ENCODE assay signal across 15 cellular contexts in genomic region chr2:240990726-240991377, GRCh38. TPM values are rescaled to one million over a fixed set of nuclear protein-coding genes. Genes with fewer than 3 reads are reported as not detected.
DNase-seq lines count a peak whose midpoint lies in the region; TF ChIP-seq lines count a peak whose summit lies in the region.
"Had no signal": no experiment of that assay in that cellular context is flagged by ENCODE, and none has a peak within 500 bp of the region (broad histone marks: within the 10 kb centered on the region; RNA-seq: fewer than 3 reads in every experiment).

No MANE protein-coding gene starts in this region.

- H3K4me3 Mint-ChIP-seq in type B pancreatic cell = no peak overlapping the region
- H3K4me3 Mint-ChIP-seq: stimulated activated naive CD8-positive, alpha-beta T cell treated with anti-CD3 and anti-CD28 coated beads, Interleukin-15, Interleukin-2, amounts not matched to agents 100 ng/mL and 50 ng/mL, for 24 hours had no signal

- H3K4me1 Mint-ChIP-seq in type B pancreatic cell (ENCODE audit: unreplicated experiment) = peaks cover 10% of the 10 kb centered on the region

- peaks cover 20 to 82% (median 52%) of the 10 kb centered on the region in 3 donors for H3K4me1 ChIP-seq in esophagus squamous epithelium
- H3K4me1 ChIP-seq in ovary (ENCODE audit: insufficient read depth) = peaks cover 31% of the 10 kb centered on the region

- no peaks in the 10 kb centered on the region for H3K36me3 ChIP-seq in esophagus squamous epithelium
- no peaks in the 10 kb centered on the region for H3K36me3 ChIP-seq in ovary

- TF ChIP-seq EP300 in ovary (IDR thresholded peaks at IDR 0.05) = no peak

- H3K4me3 ChIP-seq in esophagus squamous epithelium (no peak overlapping the region), ovary (no peak overlapping the region)

- H3K27me3 ChIP-seq in esophagus squamous epithelium (peaks cover 0 to 11% (median 0%) of the 10 kb centered on the region in 4 donors), ovary (no peaks in the 10 kb centered on the region)

- WGBS in esophagus squamous epithelium, 2 donors = 83 to 100% methylated on average over 1 to 2 of the region's 13 CpGs
- 94 to 99% (median 96%) methylated on average over 11 to 13 of the region's 13 CpGs for WGBS in ovary, 3 donors

- no peaks in the 10 kb centered on the region for H3K9me3 Mint-ChIP-seq in type B pancreatic cell
- H3K9me3 Mint-ChIP-seq: HFFc6; stimulated activated naive CD8-positive, alpha-beta T cell treated with anti-CD3 and anti-CD28 coated beads, Interleukin-15, Interleukin-2, amounts not matched to agents 100 ng/mL and 50 ng/mL, for 24 hours had no signal

- H3K9me3 ChIP-seq in esophagus squamous epithelium (peaks cover 0 to 9% (median 0%) of the 10 kb centered on the region in 3 donors), ovary (peaks cover 0 to 3% of the 10 kb centered on the region in 2 donors)

- H3K27me3 Mint-ChIP-seq in type B pancreatic cell = no peaks in the 10 kb centered on the region
- H3K27me3 Mint-ChIP-seq: stimulated activated naive CD8-positive, alpha-beta T cell treated with anti-CD3 and anti-CD28 coated beads, Interleukin-15, Interleukin-2, amounts not matched to agents 100 ng/mL and 50 ng/mL, for 24 hours had no signal

- no peak for TF ChIP-seq CTCF in esophagus squamous epithelium (IDR thresholded peaks at IDR 0.05)
- no peak for TF ChIP-seq CTCF in ovary (IDR thresholded peaks at IDR 0.05)
- no peak for TF ChIP-seq CTCF in type B pancreatic cell (conservative IDR thresholded peaks at IDR 0.05)

- TF ChIP-seq POLR2A in esophagus squamous epithelium (IDR thresholded peaks at IDR 0.05) (no peak), ovary (IDR thresholded peaks at IDR 0.05) (no peak)

- peak; percentile 53 for DNase-seq in DMS53 (lab: John Stamatoyannopoulos, UW)
- DNase-seq in DMS53 treated with DMSO at 0.1 percent for 48 hours (lab: John Stamatoyannopoulos, UW; ENCODE audit: unreplicated experiment) = no peak
- no peak for DNase-seq in esophagus squamous epithelium (lab: John Stamatoyannopoulos, UW)
- peak in 4 of 5 donors; percentile 16 to 24 (median 19) for DNase-seq in ovary
- peak; percentile 64 for DNase-seq in type B pancreatic cell (ENCODE audit: extremely low spot score, unreplicated experiment)
- no peak for DNase-seq in AG08395 (ENCODE audit: low spot score)
- no peak for DNase-seq in NCI-H1417 treated with DMSO at 0.1 percent for 48 hours (lab: John Stamatoyannopoulos, UW)
- DNase-seq in superior temporal gyrus (ENCODE audit: extremely low spot score) = no peak
- DNase-seq: activated CD4-positive, alpha-beta T cell treated with anti-CD3 and anti-CD28 coated beads for 48 hours; COR-L47; effector CD8-positive, alpha-beta T cell; NCI-H2171 treated with DMSO at 0.1 percent for 48 hours had no signal

- H3K36me3 Mint-ChIP-seq in type B pancreatic cell = no peaks in the 10 kb centered on the region

- H3K27ac Mint-ChIP-seq in type B pancreatic cell = no peak overlapping the region
- H3K27ac Mint-ChIP-seq: stimulated activated naive CD8-positive, alpha-beta T cell treated with anti-CD3 and anti-CD28 coated beads, Interleukin-15, Interleukin-2, amounts not matched to agents 100 ng/mL and 50 ng/mL, for 24 hours had no signal

- intact Hi-C loops in esophagus squamous epithelium (cut with DNase I) = no loop called here
- intact Hi-C loops in ovary (cut with DNase I) = loop anchor here in 1 of 4 donors (10.0 kb wide), 1 partner anchor 76 kb away; no protein-coding TSS in a partner anchor

- peak overlapping the region; percentile 60 to 89 (median 78) for H3K27ac ChIP-seq in esophagus squamous epithelium
- peak overlapping the region in 1 of 2 donors; percentile 65 for H3K27ac ChIP-seq in ovary
- H3K27ac ChIP-seq: 22Rv1 had no signal

RNA-seq across cellular contexts. Expression of gene SNED1, which starts 7.6 kb away (rescaled TPM):
- 10 to 100 TPM in 1 of 4 donors, 1 to 10 TPM in 3; 3.3 to 13.9 (median 4.8) TPM for total RNA-seq in esophagus squamous epithelium
- total RNA-seq in ovary = 10 to 100 TPM; 32.7 to 69.5 (median 50.3) TPM
- polyA plus RNA-seq in ovary = 10 to 100 TPM; 16.7 to 29.5 TPM
- 9.7 and 140 TPM in 2 replicates for total RNA-seq in type B pancreatic cell (ENCODE audit: low replicate concordance)

Comparison
In these comparisons a context has a peak if more than half of its experiments do, and no peak if none do; other contexts are left out.
1. DNase-seq: peak in DMS53 (single experiment), ovary (4 of 5) and type B pancreatic cell (single experiment); none in DMS53 treated with DMSO at 0.1 percent for 48 hours (single experiment), esophagus squamous epithelium (single experiment), AG08395 (single experiment), NCI-H1417 treated with DMSO at 0.1 percent for 48 hours (single experiment) and superior temporal gyrus (single experiment).